Comparison of ENCODE assay signal across 23 cellular contexts in genomic region chrX:105635794-105636193, GRCh38.
"Had no signal": no experiment of that assay in that cellular context is flagged by ENCODE, and none has a peak within 500 bp of the region (broad histone marks: within the 10 kb centered on the region; RNA-seq: fewer than 3 reads in every experiment).

No MANE protein-coding gene starts in this region.

- H3K4me1 ChIP-seq: transverse colon, vagina had no signal

- FAIRE-seq: islet of Langerhans, small intestine had no signal

- H3K9me3 ChIP-seq: transverse colon, vagina had no signal

- H3K4me1 Mint-ChIP-seq: activated CD4-positive, alpha-beta T cell treated with anti-CD3 and anti-CD28 coated beads, Interleukin-2, amount 10 ng/mL, durations not matched to agents 7 days and 5 days; activated CD8-positive, alpha-beta memory T cell treated with anti-CD3 and anti-CD28 coated beads, Interleukin-2, amount 10 ng/mL, durations not matched to agents 7 days and 5 days; activated naive CD4-positive, alpha-beta T cell treated with anti-CD3 and anti-CD28 coated beads, Interleukin-2, amount 50 U/mL, for 24 hours; memory B cell; stimulated activated effector memory CD8-positive, alpha-beta T cell treated with anti-CD3 and anti-CD28 coated beads, Interleukin-12 subunit alpha, Interleukin-12 subunit beta, amount 100 ng/mL, for 72 hours had no signal

- H3K4me3 Mint-ChIP-seq: activated CD4-positive, alpha-beta T cell treated with anti-CD3 and anti-CD28 coated beads, Interleukin-2, amount 10 ng/mL, durations not matched to agents 7 days and 5 days; activated CD8-positive, alpha-beta memory T cell treated with anti-CD3 and anti-CD28 coated beads, Interleukin-2, amount 10 ng/mL, durations not matched to agents 7 days and 5 days; activated CD8-positive, alpha-beta T cell treated with anti-CD3 and anti-CD28 coated beads for 36 hours; activated naive CD4-positive, alpha-beta T cell treated with anti-CD3 and anti-CD28 coated beads, Interleukin-2, amount 50 U/mL, for 24 hours; activated T-helper 1 cell treated with anti-CD3 and anti-CD28 coated beads, Interleukin-12 subunit alpha, Interleukin-12 subunit beta, Interleukin-2, Interleukin-4 antibody, amounts not matched to agents 30 ng/mL and 10 ng/mL and 1 ng/mL, durations not matched to agents 14 hours and 24 hours and 36 hours; brain; dendritic cell treated with granulocyte-macrophage colony-stimulating factor and Interleukin-4, amounts not matched to agents 40 ng/mL and 50 ng/mL, for 4 days; memory B cell; stimulated activated effector memory CD8-positive, alpha-beta T cell treated with anti-CD3 and anti-CD28 coated beads, Interleukin-12 subunit alpha, Interleukin-12 subunit beta, amount 100 ng/mL, for 72 hours had no signal

- H3K4me3 ChIP-seq: hepatocyte, transverse colon, vagina had no signal

- H3K79me2 ChIP-seq: hepatocyte had no signal

- H3K27me3 Mint-ChIP-seq: activated CD4-positive, alpha-beta T cell treated with anti-CD3 and anti-CD28 coated beads, Interleukin-2, amount 10 ng/mL, durations not matched to agents 7 days and 5 days; activated CD8-positive, alpha-beta memory T cell treated with anti-CD3 and anti-CD28 coated beads, Interleukin-2, amount 10 ng/mL, durations not matched to agents 7 days and 5 days; activated CD8-positive, alpha-beta T cell treated with anti-CD3 and anti-CD28 coated beads for 36 hours; activated naive CD4-positive, alpha-beta T cell treated with anti-CD3 and anti-CD28 coated beads, Interleukin-2, amount 50 U/mL, for 24 hours; dendritic cell treated with granulocyte-macrophage colony-stimulating factor and Interleukin-4, amounts not matched to agents 40 ng/mL and 50 ng/mL, for 4 days; memory B cell had no signal

- H3K36me3 Mint-ChIP-seq: activated CD8-positive, alpha-beta memory T cell treated with anti-CD3 and anti-CD28 coated beads, Interleukin-2, amount 10 ng/mL, durations not matched to agents 7 days and 5 days; activated naive CD4-positive, alpha-beta T cell treated with anti-CD3 and anti-CD28 coated beads, Interleukin-2, amount 50 U/mL, for 24 hours; brain; memory B cell; stimulated activated effector memory CD8-positive, alpha-beta T cell treated with anti-CD3 and anti-CD28 coated beads, Interleukin-12 subunit alpha, Interleukin-12 subunit beta, amount 100 ng/mL, for 72 hours had no signal

- H3K27ac ChIP-seq: hepatocyte, transverse colon, vagina, VCaP had no signal

- H3K4me2 ChIP-seq: hepatocyte had no signal

- H3K27ac Mint-ChIP-seq: activated CD4-positive, alpha-beta T cell treated with anti-CD3 and anti-CD28 coated beads, Interleukin-2, amount 10 ng/mL, durations not matched to agents 7 days and 5 days; activated CD8-positive, alpha-beta memory T cell treated with anti-CD3 and anti-CD28 coated beads, Interleukin-2, amount 10 ng/mL, durations not matched to agents 7 days and 5 days; activated CD8-positive, alpha-beta T cell treated with anti-CD3 and anti-CD28 coated beads for 36 hours; activated T-helper 1 cell treated with anti-CD3 and anti-CD28 coated beads, Interleukin-12 subunit alpha, Interleukin-12 subunit beta, Interleukin-2, Interleukin-4 antibody, amounts not matched to agents 30 ng/mL and 10 ng/mL and 1 ng/mL, durations not matched to agents 14 hours and 24 hours and 36 hours; dendritic cell treated with granulocyte-macrophage colony-stimulating factor and Interleukin-4, amounts not matched to agents 40 ng/mL and 50 ng/mL, for 4 days; memory B cell; stimulated activated effector memory CD8-positive, alpha-beta T cell treated with anti-CD3 and anti-CD28 coated beads, Interleukin-12 subunit alpha, Interleukin-12 subunit beta, amount 100 ng/mL, for 72 hours had no signal

- H3K27me3 ChIP-seq: hepatocyte, transverse colon, vagina had no signal

- H3K9me3 Mint-ChIP-seq: activated CD4-positive, alpha-beta T cell treated with anti-CD3 and anti-CD28 coated beads, Interleukin-2, amount 10 ng/mL, durations not matched to agents 7 days and 5 days; activated CD8-positive, alpha-beta T cell treated with anti-CD3 and anti-CD28 coated beads for 36 hours; activated naive CD4-positive, alpha-beta T cell treated with anti-CD3 and anti-CD28 coated beads, Interleukin-2, amount 50 U/mL, for 24 hours; brain had no signal

- DNase-seq: activated CD4-positive, alpha-beta T cell treated with anti-CD3 and anti-CD28 coated beads, Interleukin-2, amount 10 ng/mL, durations not matched to agents 7 days and 5 days; activated CD4-positive, CD25-positive, alpha-beta regulatory T cell treated with anti-CD3 and anti-CD28 coated beads, Interleukin-2, amount 50 U/mL, for 72 hours; activated CD8-positive, alpha-beta memory T cell treated with anti-CD3 and anti-CD28 coated beads, Interleukin-2, amount 10 ng/mL, durations not matched to agents 7 days and 5 days; activated CD8-positive, alpha-beta T cell treated with anti-CD3 and anti-CD28 coated beads for 36 hours; activated gamma-delta T cell treated with Interleukin-2 at 50 U/mL for 16 hours; anterior cingulate cortex; caudate nucleus; effector CD8-positive, alpha-beta T cell; foreskin melanocyte; occipital lobe; small intestine; stimulated activated CD4-positive, alpha-beta T cell treated with anti-CD3 and anti-CD28 coated beads, Interleukin-2, amount 100 ng/mL, for 24 hours; transverse colon had no signal

- H3K36me3 ChIP-seq: transverse colon, vagina had no signal
